13 cellular contexts compared by ENCODE assay signal in genomic region chr6:15331143-15331542, GRCh38.
DNase-seq lines count a peak whose midpoint lies in the region; ATAC-seq and TF ChIP-seq lines count a peak whose summit lies in the region.
"Had no signal": no experiment of that assay in that cellular context is flagged by ENCODE, and none has a peak within 500 bp of the region (broad histone marks: within the 10 kb centered on the region; RNA-seq: fewer than 3 reads in every experiment).

No MANE protein-coding gene starts in this region.

- H3K36me3 ChIP-seq in OCI-LY3 (replicated peaks; ENCODE audit: low read depth, low read length), result no peaks in the 10 kb centered on the region
- H3K36me3 ChIP-seq: adrenal gland, esophagus muscularis mucosa, HAP-1 had no signal

- TF ChIP-seq CTCF in OCI-LY3 (IDR thresholded peaks at IDR 0.05; ENCODE audit: low read depth, low read length) (no peak), fibroblast of mammary gland (conservative IDR thresholded peaks at IDR 0.05; ENCODE audit: control insufficient read depth, insufficient read depth, low read depth, low read length) (no peak)

- H3K9ac ChIP-seq in OCI-LY3 (ENCODE audit: low read length), result peak overlapping the region; percentile 58

- no peak for DNase-seq in activated T-cell treated with anti-CD3 and anti-CD28 coated beads, Interleukin-2, amount 50 U/mL, for 72 hours
- no peak for DNase-seq in activated T-cell treated with anti-CD3 and anti-CD28 coated beads, Interleukin-2, amount 50 U/mL, for 1 hour
- DNase-seq in fibroblast of mammary gland (ENCODE audit: low read depth), result peak; percentile 44
- no peak for DNase-seq in stimulated activated naive CD8-positive, alpha-beta T cell treated with anti-CD3 and anti-CD28 coated beads, Interleukin-15, amount 100 ng/mL, for 72 hours
- no peak for DNase-seq in NCI-H2107 (lab: John Stamatoyannopoulos, UW)
- no peak for DNase-seq in SHP77 treated with DMSO at 0.1 percent for 48 hours (lab: John Stamatoyannopoulos, UW)
- DNase-seq: NCI-H526, small intestine had no signal

- H3K4me2 ChIP-seq in OCI-LY3 (ENCODE audit: low read length), result peak overlapping the region; percentile 90

- peaks cover 88% of the 10 kb centered on the region for H3K4me1 Mint-ChIP-seq in activated T-cell treated with anti-CD3 and anti-CD28 coated beads, Interleukin-2, amount 50 U/mL, for 72 hours (ENCODE audit: low read depth)
- peaks cover 98% of the 10 kb centered on the region for H3K4me1 Mint-ChIP-seq in stimulated activated naive CD8-positive, alpha-beta T cell treated with anti-CD3 and anti-CD28 coated beads, Interleukin-15, amount 100 ng/mL, for 72 hours

- H3K27me3 Mint-ChIP-seq in activated T-cell treated with anti-CD3 and anti-CD28 coated beads, Interleukin-2, amount 50 U/mL, for 72 hours (ENCODE audit: low read depth), result no peaks in the 10 kb centered on the region
- no peaks in the 10 kb centered on the region for H3K27me3 Mint-ChIP-seq in stimulated activated naive CD8-positive, alpha-beta T cell treated with anti-CD3 and anti-CD28 coated beads, Interleukin-15, amount 100 ng/mL, for 72 hours

- peak overlapping the region; percentile 72 to 79 for H3K4me3 Mint-ChIP-seq in activated T-cell treated with anti-CD3 and anti-CD28 coated beads, Interleukin-2, amount 50 U/mL, for 72 hours
- peak overlapping the region; percentile 72 to 78 for H3K4me3 Mint-ChIP-seq in stimulated activated naive CD8-positive, alpha-beta T cell treated with anti-CD3 and anti-CD28 coated beads, Interleukin-15, amount 100 ng/mL, for 72 hours

- H3K36me3 Mint-ChIP-seq in activated T-cell treated with anti-CD3 and anti-CD28 coated beads, Interleukin-2, amount 50 U/mL, for 72 hours (ENCODE audit: insufficient read depth in 2 of 2), result peaks cover 4 to 11% of the 10 kb centered on the region in 2 donors

- no peaks in the 10 kb centered on the region for H3K9me3 ChIP-seq in OCI-LY3 (ENCODE audit: insufficient read depth, low read length)
- H3K9me3 ChIP-seq: adrenal gland, esophagus muscularis mucosa, HAP-1 had no signal

- H3K27ac Mint-ChIP-seq in activated T-cell treated with anti-CD3 and anti-CD28 coated beads, Interleukin-2, amount 50 U/mL, for 72 hours, result peak overlapping the region; percentile 93
- H3K27ac Mint-ChIP-seq in stimulated activated naive CD8-positive, alpha-beta T cell treated with anti-CD3 and anti-CD28 coated beads, Interleukin-15, amount 100 ng/mL, for 72 hours, result peak overlapping the region; percentile 95 to 97

- ATAC-seq in activated T-cell treated with anti-CD3 and anti-CD28 coated beads, Interleukin-2, amount 50 U/mL, for 72 hours (replicated peaks in 1 of 2), result peak; percentile 37 to 42
- ATAC-seq in stimulated activated naive CD8-positive, alpha-beta T cell treated with anti-CD3 and anti-CD28 coated beads, Interleukin-15, amount 100 ng/mL, for 72 hours, result peak; percentile 48
- ATAC-seq in HG02588 (IDR thresholded peaks at IDR 0.05; ENCODE audit: unreplicated experiment), result no peak

- peaks cover 77% of the 10 kb centered on the region for H3K4me1 ChIP-seq in OCI-LY3 (ENCODE audit: low read length)

- H3K79me2 ChIP-seq in OCI-LY3 (ENCODE audit: low read length), result peaks cover 99% of the 10 kb centered on the region

- H3K27me3 ChIP-seq in OCI-LY3 (ENCODE audit: low read depth, low read length), result no peaks in the 10 kb centered on the region
- H3K27me3 ChIP-seq: adrenal gland, esophagus muscularis mucosa had no signal

- H3K4me3 ChIP-seq in OCI-LY3 (ENCODE audit: low read length) (peak overlapping the region; percentile 74), fibroblast of mammary gland (ENCODE audit: control insufficient read depth, low read depth, low read length) (no peak overlapping the region)
- H3K4me3 ChIP-seq: adrenal gland, esophagus muscularis mucosa, HAP-1 had no signal

- H3K27ac ChIP-seq in OCI-LY3 (ENCODE audit: low read length), result peak overlapping the region; percentile 70
- H3K27ac ChIP-seq: esophagus muscularis mucosa had no signal

- H3K9me3 Mint-ChIP-seq in activated T-cell treated with anti-CD3 and anti-CD28 coated beads, Interleukin-2, amount 50 U/mL, for 72 hours, result no peaks in the 10 kb centered on the region
- H3K9me3 Mint-ChIP-seq in stimulated activated naive CD8-positive, alpha-beta T cell treated with anti-CD3 and anti-CD28 coated beads, Interleukin-15, amount 100 ng/mL, for 72 hours, result no peaks in the 10 kb centered on the region

- H4K20me1 ChIP-seq in OCI-LY3 (ENCODE audit: insufficient read depth, low read length), result peaks cover 78% of the 10 kb centered on the region

- H2AFZ ChIP-seq in OCI-LY3 (ENCODE audit: low read depth, low read length), result no peak overlapping the region
